Comparison of ENCODE assay signal across 1 cellular context in the genomic region with DNA sequence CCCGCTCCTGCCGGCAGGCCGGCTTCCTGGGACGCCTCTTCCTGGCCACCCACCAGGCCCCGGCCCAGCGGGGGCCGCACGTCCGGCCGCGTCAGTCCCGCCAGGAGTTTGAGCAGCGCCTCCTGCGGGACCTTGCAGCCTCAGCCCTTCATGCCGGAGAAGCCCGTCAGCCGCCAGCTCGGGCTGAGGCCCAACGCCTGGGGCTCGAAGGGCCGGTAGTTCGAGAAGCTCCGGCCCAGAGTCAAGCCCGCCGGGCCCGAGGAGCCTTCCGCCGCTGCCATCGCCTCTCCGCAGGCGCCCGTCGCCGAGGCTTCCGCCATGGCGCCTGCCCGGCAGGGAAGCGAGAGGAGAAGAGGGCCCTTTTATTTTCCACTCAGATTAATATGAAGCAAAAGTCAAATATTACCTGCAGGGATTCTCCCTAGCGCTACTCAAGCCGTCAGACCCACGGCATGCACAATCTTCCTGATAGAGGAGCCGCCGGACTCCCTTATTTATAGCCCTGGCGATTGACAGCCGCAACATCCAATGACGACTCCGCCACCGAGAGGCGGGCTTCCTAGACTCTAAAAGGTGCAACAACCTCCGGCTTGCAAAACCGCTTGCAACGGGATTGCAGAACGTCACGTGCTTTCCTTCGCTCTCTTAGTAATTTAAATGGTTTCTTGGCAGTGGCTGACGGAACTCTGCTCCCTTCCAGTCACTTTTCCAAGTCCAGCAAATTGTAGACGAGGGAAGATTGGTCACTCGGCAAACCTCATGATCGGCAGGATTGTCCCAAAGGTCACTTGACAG.
TF ChIP-seq lines count a peak whose summit lies in the region.

A gene with protein sequence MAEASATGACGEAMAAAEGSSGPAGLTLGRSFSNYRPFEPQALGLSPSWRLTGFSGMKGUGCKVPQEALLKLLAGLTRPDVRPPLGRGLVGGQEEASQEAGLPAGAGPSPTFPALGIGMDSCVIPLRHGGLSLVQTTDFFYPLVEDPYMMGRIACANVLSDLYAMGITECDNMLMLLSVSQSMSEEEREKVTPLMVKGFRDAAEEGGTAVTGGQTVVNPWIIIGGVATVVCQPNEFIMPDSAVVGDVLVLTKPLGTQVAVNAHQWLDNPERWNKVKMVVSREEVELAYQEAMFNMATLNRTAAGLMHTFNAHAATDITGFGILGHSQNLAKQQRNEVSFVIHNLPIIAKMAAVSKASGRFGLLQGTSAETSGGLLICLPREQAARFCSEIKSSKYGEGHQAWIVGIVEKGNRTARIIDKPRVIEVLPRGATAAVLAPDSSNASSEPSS (minus strand): TSS at position 467 of the 795 bp plus-strand sequence. CDS start 147 bp downstream, at position 320.

TF ChIP-seq in HepG2, 621 proteins besides CTCF, POLR2A, EP300 and RAD21 (continued from another document and continues in another):
- TF ChIP-seq, protein P1, sequence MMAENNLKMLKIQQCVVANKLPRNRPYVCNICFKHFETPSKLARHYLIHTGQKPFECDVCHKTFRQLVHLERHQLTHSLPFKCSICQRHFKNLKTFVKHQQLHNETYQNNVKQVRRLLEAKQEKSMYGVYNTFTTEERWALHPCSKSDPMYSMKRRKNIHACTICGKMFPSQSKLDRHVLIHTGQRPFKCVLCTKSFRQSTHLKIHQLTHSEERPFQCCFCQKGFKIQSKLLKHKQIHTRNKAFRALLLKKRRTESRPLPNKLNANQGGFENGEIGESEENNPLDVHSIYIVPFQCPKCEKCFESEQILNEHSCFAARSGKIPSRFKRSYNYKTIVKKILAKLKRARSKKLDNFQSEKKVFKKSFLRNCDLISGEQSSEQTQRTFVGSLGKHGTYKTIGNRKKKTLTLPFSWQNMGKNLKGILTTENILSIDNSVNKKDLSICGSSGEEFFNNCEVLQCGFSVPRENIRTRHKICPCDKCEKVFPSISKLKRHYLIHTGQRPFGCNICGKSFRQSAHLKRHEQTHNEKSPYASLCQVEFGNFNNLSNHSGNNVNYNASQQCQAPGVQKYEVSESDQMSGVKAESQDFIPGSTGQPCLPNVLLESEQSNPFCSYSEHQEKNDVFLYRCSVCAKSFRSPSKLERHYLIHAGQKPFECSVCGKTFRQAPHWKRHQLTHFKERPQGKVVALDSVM (CRISPR knock-in tag; IDR thresholded peaks at IDR 0.05) = no peak
- TF ChIP-seq ZNF839 (CRISPR knock-in tag; IDR thresholded peaks at IDR 0.05; ENCODE audit: borderline replicate concordance) (no peak), ELF3 (CRISPR knock-in tag; IDR thresholded peaks at IDR 0.05) (peak; percentile 83), SOX6 (IDR thresholded peaks at IDR 0.05) (no peak), SOX6 (CRISPR knock-in tag; IDR thresholded peaks at IDR 0.05) (peak; percentile 66; the same call in 1 of the 2 replicates), KLF12 (CRISPR knock-in tag; IDR thresholded peaks at IDR 0.05; ENCODE audit: borderline replicate concordance) (no peak), ZNF709 (CRISPR knock-in tag; IDR thresholded peaks at IDR 0.05) (peak; percentile 82), ZBTB1 (CRISPR knock-in tag; IDR thresholded peaks at IDR 0.05; ENCODE audit: borderline replicate concordance) (no peak; the same call in 1 of the 2 replicates), ZNF619 (CRISPR knock-in tag; IDR thresholded peaks at IDR 0.05) (no peak), ZNF234 (CRISPR knock-in tag; conservative IDR thresholded peaks at IDR 0.05) (0 out of 2 replicates have a peak, but pooled peaks have one; percentile 69), ZMYM4 (CRISPR knock-in tag; IDR thresholded peaks at IDR 0.05) (peak; percentile 85), ZNF569 (CRISPR knock-in tag; IDR thresholded peaks at IDR 0.05; ENCODE audit: borderline replicate concordance) (no peak; the same call in 1 of the 2 replicates), STAG1 (CRISPR knock-in tag; IDR thresholded peaks at IDR 0.05) (no peak), NR2F6 (IDR thresholded peaks at IDR 0.05) (0 out of 2 replicates have a peak, but pooled peaks have one; percentile 28), NR2F6 (CRISPR knock-in tag; IDR thresholded peaks at IDR 0.05) (peak; percentile 62), ZNF337 (CRISPR knock-in tag; IDR thresholded peaks at IDR 0.05; ENCODE audit: borderline replicate concordance, low read depth) (peak; percentile 73; the same call in 1 of the 2 replicates), ZNF749 (CRISPR knock-in tag; IDR thresholded peaks at IDR 0.05; ENCODE audit: borderline replicate concordance) (no peak), CBFB (CRISPR knock-in tag; IDR thresholded peaks at IDR 0.05) (no peak; the same call in 1 of the 2 replicates), ZFP36 (IDR thresholded peaks at IDR 0.05; ENCODE audit: borderline replicate concordance, low read depth, low read length, partially characterized antibody) (no peak), ZSCAN31 (CRISPR knock-in tag; IDR thresholded peaks at IDR 0.05; ENCODE audit: low read depth) (no peak), ZNF256 (CRISPR knock-in tag; conservative IDR thresholded peaks at IDR 0.05) (no peak; the same call in 1 of the 2 replicates), TCF12 (IDR thresholded peaks at IDR 0.05) (no peak), TCF12 (CRISPR knock-in tag; IDR thresholded peaks at IDR 0.05) (peak; percentile 68; the same call in 1 of the 2 replicates)
- TF ChIP-seq, protein P2, sequence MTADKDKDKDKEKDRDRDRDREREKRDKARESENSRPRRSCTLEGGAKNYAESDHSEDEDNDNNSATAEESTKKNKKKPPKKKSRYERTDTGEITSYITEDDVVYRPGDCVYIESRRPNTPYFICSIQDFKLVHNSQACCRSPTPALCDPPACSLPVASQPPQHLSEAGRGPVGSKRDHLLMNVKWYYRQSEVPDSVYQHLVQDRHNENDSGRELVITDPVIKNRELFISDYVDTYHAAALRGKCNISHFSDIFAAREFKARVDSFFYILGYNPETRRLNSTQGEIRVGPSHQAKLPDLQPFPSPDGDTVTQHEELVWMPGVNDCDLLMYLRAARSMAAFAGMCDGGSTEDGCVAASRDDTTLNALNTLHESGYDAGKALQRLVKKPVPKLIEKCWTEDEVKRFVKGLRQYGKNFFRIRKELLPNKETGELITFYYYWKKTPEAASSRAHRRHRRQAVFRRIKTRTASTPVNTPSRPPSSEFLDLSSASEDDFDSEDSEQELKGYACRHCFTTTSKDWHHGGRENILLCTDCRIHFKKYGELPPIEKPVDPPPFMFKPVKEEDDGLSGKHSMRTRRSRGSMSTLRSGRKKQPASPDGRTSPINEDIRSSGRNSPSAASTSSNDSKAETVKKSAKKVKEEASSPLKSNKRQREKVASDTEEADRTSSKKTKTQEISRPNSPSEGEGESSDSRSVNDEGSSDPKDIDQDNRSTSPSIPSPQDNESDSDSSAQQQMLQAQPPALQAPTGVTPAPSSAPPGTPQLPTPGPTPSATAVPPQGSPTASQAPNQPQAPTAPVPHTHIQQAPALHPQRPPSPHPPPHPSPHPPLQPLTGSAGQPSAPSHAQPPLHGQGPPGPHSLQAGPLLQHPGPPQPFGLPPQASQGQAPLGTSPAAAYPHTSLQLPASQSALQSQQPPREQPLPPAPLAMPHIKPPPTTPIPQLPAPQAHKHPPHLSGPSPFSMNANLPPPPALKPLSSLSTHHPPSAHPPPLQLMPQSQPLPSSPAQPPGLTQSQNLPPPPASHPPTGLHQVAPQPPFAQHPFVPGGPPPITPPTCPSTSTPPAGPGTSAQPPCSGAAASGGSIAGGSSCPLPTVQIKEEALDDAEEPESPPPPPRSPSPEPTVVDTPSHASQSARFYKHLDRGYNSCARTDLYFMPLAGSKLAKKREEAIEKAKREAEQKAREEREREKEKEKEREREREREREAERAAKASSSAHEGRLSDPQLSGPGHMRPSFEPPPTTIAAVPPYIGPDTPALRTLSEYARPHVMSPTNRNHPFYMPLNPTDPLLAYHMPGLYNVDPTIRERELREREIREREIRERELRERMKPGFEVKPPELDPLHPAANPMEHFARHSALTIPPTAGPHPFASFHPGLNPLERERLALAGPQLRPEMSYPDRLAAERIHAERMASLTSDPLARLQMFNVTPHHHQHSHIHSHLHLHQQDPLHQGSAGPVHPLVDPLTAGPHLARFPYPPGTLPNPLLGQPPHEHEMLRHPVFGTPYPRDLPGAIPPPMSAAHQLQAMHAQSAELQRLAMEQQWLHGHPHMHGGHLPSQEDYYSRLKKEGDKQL (CRISPR knock-in tag; IDR thresholded peaks at IDR 0.05; ENCODE audit: low read depth) = no peak
- TF ChIP-seq, protein P3, sequence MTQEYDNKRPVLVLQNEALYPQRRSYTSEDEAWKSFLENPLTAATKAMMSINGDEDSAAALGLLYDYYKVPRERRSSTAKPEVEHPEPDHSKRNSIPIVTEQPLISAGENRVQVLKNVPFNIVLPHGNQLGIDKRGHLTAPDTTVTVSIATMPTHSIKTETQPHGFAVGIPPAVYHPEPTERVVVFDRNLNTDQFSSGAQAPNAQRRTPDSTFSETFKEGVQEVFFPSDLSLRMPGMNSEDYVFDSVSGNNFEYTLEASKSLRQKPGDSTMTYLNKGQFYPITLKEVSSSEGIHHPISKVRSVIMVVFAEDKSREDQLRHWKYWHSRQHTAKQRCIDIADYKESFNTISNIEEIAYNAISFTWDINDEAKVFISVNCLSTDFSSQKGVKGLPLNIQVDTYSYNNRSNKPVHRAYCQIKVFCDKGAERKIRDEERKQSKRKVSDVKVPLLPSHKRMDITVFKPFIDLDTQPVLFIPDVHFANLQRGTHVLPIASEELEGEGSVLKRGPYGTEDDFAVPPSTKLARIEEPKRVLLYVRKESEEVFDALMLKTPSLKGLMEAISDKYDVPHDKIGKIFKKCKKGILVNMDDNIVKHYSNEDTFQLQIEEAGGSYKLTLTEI (CRISPR knock-in tag; conservative IDR thresholded peaks at IDR 0.05) = no peak
- TF ChIP-seq, protein P4, sequence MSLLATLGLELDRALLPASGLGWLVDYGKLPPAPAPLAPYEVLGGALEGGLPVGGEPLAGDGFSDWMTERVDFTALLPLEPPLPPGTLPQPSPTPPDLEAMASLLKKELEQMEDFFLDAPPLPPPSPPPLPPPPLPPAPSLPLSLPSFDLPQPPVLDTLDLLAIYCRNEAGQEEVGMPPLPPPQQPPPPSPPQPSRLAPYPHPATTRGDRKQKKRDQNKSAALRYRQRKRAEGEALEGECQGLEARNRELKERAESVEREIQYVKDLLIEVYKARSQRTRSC (CRISPR knock-in tag; IDR thresholded peaks at IDR 0.05; ENCODE audit: low read depth) = no peak
- TF ChIP-seq, protein P5, sequence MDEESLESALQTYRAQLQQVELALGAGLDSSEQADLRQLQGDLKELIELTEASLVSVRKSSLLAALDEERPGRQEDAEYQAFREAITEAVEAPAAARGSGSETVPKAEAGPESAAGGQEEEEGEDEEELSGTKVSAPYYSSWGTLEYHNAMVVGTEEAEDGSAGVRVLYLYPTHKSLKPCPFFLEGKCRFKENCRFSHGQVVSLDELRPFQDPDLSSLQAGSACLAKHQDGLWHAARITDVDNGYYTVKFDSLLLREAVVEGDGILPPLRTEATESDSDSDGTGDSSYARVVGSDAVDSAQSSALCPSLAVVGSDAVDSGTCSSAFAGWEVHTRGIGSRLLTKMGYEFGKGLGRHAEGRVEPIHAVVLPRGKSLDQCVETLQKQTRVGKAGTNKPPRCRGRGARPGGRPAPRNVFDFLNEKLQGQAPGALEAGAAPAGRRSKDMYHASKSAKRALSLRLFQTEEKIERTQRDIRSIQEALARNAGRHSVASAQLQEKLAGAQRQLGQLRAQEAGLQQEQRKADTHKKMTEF (CRISPR knock-in tag; IDR thresholded peaks at IDR 0.05) = peak; percentile 81
- TF ChIP-seq, protein P6, sequence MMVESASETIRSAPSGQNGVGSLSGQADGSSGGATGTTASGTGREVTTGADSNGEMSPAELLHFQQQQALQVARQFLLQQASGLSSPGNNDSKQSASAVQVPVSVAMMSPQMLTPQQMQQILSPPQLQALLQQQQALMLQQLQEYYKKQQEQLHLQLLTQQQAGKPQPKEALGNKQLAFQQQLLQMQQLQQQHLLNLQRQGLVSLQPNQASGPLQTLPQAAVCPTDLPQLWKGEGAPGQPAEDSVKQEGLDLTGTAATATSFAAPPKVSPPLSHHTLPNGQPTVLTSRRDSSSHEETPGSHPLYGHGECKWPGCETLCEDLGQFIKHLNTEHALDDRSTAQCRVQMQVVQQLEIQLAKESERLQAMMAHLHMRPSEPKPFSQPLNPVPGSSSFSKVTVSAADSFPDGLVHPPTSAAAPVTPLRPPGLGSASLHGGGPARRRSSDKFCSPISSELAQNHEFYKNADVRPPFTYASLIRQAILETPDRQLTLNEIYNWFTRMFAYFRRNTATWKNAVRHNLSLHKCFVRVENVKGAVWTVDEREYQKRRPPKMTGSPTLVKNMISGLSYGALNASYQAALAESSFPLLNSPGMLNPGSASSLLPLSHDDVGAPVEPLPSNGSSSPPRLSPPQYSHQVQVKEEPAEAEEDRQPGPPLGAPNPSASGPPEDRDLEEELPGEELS (CRISPR knock-in tag; IDR thresholded peaks at IDR 0.05) = peak; percentile 71
- TF ChIP-seq, protein P7, sequence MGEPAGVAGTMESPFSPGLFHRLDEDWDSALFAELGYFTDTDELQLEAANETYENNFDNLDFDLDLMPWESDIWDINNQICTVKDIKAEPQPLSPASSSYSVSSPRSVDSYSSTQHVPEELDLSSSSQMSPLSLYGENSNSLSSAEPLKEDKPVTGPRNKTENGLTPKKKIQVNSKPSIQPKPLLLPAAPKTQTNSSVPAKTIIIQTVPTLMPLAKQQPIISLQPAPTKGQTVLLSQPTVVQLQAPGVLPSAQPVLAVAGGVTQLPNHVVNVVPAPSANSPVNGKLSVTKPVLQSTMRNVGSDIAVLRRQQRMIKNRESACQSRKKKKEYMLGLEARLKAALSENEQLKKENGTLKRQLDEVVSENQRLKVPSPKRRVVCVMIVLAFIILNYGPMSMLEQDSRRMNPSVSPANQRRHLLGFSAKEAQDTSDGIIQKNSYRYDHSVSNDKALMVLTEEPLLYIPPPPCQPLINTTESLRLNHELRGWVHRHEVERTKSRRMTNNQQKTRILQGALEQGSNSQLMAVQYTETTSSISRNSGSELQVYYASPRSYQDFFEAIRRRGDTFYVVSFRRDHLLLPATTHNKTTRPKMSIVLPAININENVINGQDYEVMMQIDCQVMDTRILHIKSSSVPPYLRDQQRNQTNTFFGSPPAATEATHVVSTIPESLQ (CRISPR knock-in tag; conservative IDR thresholded peaks at IDR 0.05) = no peak
- TF ChIP-seq, protein P8, sequence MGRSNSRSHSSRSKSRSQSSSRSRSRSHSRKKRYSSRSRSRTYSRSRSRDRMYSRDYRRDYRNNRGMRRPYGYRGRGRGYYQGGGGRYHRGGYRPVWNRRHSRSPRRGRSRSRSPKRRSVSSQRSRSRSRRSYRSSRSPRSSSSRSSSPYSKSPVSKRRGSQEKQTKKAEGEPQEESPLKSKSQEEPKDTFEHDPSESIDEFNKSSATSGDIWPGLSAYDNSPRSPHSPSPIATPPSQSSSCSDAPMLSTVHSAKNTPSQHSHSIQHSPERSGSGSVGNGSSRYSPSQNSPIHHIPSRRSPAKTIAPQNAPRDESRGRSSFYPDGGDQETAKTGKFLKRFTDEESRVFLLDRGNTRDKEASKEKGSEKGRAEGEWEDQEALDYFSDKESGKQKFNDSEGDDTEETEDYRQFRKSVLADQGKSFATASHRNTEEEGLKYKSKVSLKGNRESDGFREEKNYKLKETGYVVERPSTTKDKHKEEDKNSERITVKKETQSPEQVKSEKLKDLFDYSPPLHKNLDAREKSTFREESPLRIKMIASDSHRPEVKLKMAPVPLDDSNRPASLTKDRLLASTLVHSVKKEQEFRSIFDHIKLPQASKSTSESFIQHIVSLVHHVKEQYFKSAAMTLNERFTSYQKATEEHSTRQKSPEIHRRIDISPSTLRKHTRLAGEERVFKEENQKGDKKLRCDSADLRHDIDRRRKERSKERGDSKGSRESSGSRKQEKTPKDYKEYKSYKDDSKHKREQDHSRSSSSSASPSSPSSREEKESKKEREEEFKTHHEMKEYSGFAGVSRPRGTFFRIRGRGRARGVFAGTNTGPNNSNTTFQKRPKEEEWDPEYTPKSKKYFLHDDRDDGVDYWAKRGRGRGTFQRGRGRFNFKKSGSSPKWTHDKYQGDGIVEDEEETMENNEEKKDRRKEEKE (IDR thresholded peaks at IDR 0.05) = no peak
